In the genomic region with DNA sequence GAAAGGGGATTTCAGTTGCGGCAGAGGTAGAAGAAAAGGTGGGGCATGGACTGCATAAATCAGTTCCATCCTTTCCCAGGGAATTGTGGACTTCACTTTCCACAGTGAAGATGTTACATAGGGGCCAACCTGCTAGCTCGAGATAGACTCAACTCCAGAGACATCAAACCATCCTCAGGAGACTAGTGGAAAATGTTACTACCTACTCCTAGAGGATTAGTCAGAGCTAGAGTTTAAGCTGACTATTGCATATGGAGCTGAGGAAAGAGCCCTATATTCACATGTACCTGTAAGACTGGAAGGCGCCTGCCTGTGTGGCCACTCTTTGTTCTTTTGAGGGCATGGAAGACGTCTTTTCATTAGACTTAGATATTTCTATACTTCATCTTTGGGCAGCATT, we compare ENCODE assay signal across 15 cellular contexts.
DNase-seq lines count a peak whose midpoint lies in the region; ATAC-seq and TF ChIP-seq lines count a peak whose summit lies in the region.
"Had no signal": no experiment of that assay in that cellular context is flagged by ENCODE, and none has a peak within 500 bp of the region (broad histone marks: within the 10 kb centered on the region; RNA-seq: fewer than 3 reads in every experiment).

No MANE protein-coding gene starts in this region.

- no peaks in the 10 kb centered on the region for H3K27me3 Mint-ChIP-seq in CD4-positive, alpha-beta memory T cell
- no peaks in the 10 kb centered on the region for H3K27me3 Mint-ChIP-seq in activated B cell treated with CpG ODN at 0.5 μM for 24 hours
- H3K27me3 Mint-ChIP-seq: dendritic cell treated with granulocyte-macrophage colony-stimulating factor and Interleukin-4, amounts not matched to agents 40 ng/mL and 50 ng/mL, for 4 days had no signal

- H3K79me2 ChIP-seq in smooth muscle cell (ENCODE audit: low read depth) = no peaks in the 10 kb centered on the region

- CTCF ChIA-PET in CD4-positive, alpha-beta memory T cell (lab: Charles Lee; ENCODE audit: partially characterized antibody) = interaction anchor here (0.6 to 9.8 kb wide), 5 partner anchors 14 to 429 kb away, joined by 3 to 152 read pairs (median 3); no protein-coding TSS in a partner anchor
- CTCF ChIA-PET in activated B cell treated with CpG ODN at 0.5 μM for 24 hours (lab: Charles Lee) = interaction anchor here (0.6 to 0.7 kb wide), 2 partner anchors 43 to 429 kb away, joined by 3 to 4 read pairs; no protein-coding TSS in a partner anchor

- H3F3A ChIP-seq in smooth muscle cell (ENCODE audit: low read depth) = peaks cover 10% of the 10 kb centered on the region

- no peaks in the 10 kb centered on the region for H4K20me1 ChIP-seq in smooth muscle cell (ENCODE audit: low read depth)

- no peak for ATAC-seq in activated B cell treated with CpG ODN at 0.5 μM for 24 hours (ENCODE audit: low read depth)
- ATAC-seq in left lung = peak; percentile 4
- no peak for ATAC-seq in GM18517 (IDR thresholded peaks at IDR 0.05; ENCODE audit: unreplicated experiment)

- no peak overlapping the region for H3K4me3 Mint-ChIP-seq in CD4-positive, alpha-beta memory T cell
- no peak overlapping the region for H3K4me3 Mint-ChIP-seq in activated B cell treated with CpG ODN at 0.5 μM for 24 hours
- H3K4me3 Mint-ChIP-seq: dendritic cell treated with granulocyte-macrophage colony-stimulating factor and Interleukin-4, amounts not matched to agents 40 ng/mL and 50 ng/mL, for 4 days had no signal

- peak overlapping the region; percentile 44 to 97 (median 81) for H3K27ac Mint-ChIP-seq in CD4-positive, alpha-beta memory T cell
- H3K27ac Mint-ChIP-seq in activated B cell treated with CpG ODN at 0.5 μM for 24 hours = peak overlapping the region; percentile 30

- H3K4me3 ChIP-seq in CD4-positive, alpha-beta memory T cell (ENCODE audit: low read length in 2 of 2) = no peak overlapping the region
- H3K4me3 ChIP-seq in left lung = no peak overlapping the region
- H3K4me3 ChIP-seq in smooth muscle cell = no peak overlapping the region

- H3K27ac ChIP-seq in CD4-positive, alpha-beta memory T cell (ENCODE audit: low read depth, low read length) = peak overlapping the region; percentile 12
- peak overlapping the region; percentile 37 to 38 for H3K27ac ChIP-seq in left lung
- peak overlapping the region; percentile 60 for H3K27ac ChIP-seq in smooth muscle cell (ENCODE audit: low read depth)

- no peak for DNase-seq in CD4-positive, alpha-beta memory T cell
- DNase-seq in activated B cell treated with CpG ODN at 0.5 μM for 24 hours = no peak
- DNase-seq in left lung = no peak
- no peak for DNase-seq in smooth muscle cell (lab: John Stamatoyannopoulos, UW; ENCODE audit: unreplicated experiment)
- DNase-seq in D341Med (ENCODE audit: low spot score) = no peak
- DNase-seq in mucosa of gallbladder (ENCODE audit: low spot score) = no peak
- DNase-seq in glomerular visceral epithelial cell (ENCODE audit: extremely low spot score) = no peak
- DNase-seq: activated CD4-positive, alpha-beta T cell treated with anti-CD3 and anti-CD28 coated beads for 4 hours; activated gamma-delta T cell treated with Interleukin-2 at 50 U/mL for 16 hours; C1 segment of cervical spinal cord; kidney glomerular epithelial cell; NCI-H1092 treated with DMSO at 0.1 percent for 48 hours; NCI-H345 had no signal

- peaks cover 0 to 3% (median 0%) of the 10 kb centered on the region in 8 donors for H3K9me3 Mint-ChIP-seq in CD4-positive, alpha-beta memory T cell
- no peaks in the 10 kb centered on the region for H3K9me3 Mint-ChIP-seq in activated B cell treated with CpG ODN at 0.5 μM for 24 hours
- H3K9me3 Mint-ChIP-seq: dendritic cell treated with granulocyte-macrophage colony-stimulating factor and Interleukin-4, amounts not matched to agents 40 ng/mL and 50 ng/mL, for 4 days had no signal

- H3K4me1 Mint-ChIP-seq in CD4-positive, alpha-beta memory T cell = peaks cover 42 to 52% (median 47%) of the 10 kb centered on the region in 4 donors
- peaks cover 6% of the 10 kb centered on the region for H3K4me1 Mint-ChIP-seq in activated B cell treated with CpG ODN at 0.5 μM for 24 hours

- H3K36me3 ChIP-seq in CD4-positive, alpha-beta memory T cell (ENCODE audit: insufficient read depth, low read length) = peaks cover 83% of the 10 kb centered on the region
- peaks cover 0 to 100% of the 10 kb centered on the region in 2 donors for H3K36me3 ChIP-seq in left lung
- peaks cover 18% of the 10 kb centered on the region for H3K36me3 ChIP-seq in smooth muscle cell (ENCODE audit: low read depth)

- 80% methylated on average over 4 of the region's 4 CpGs for WGBS in smooth muscle cell (ENCODE audit: low lambda C conversion rate)

- H3K9me3 ChIP-seq in CD4-positive, alpha-beta memory T cell (ENCODE audit: control insufficient read depth in 1 of 2, low read length in 2 of 2) = no peaks in the 10 kb centered on the region
- H3K9me3 ChIP-seq in left lung (no peaks in the 10 kb centered on the region), smooth muscle cell (replicated peaks; ENCODE audit: low read depth) (no peaks in the 10 kb centered on the region)

- H3K9ac ChIP-seq in smooth muscle cell (ENCODE audit: low read depth) = no peak overlapping the region

- peaks cover 70 to 90% of the 10 kb centered on the region in 2 donors for H3K36me3 Mint-ChIP-seq in CD4-positive, alpha-beta memory T cell
- H3K36me3 Mint-ChIP-seq in activated B cell treated with CpG ODN at 0.5 μM for 24 hours (ENCODE audit: low read depth) = peaks cover 97% of the 10 kb centered on the region

- POLR2A ChIA-PET in CD4-positive, alpha-beta memory T cell (lab: Charles Lee; ENCODE audit: partially characterized antibody) = interaction anchor here (1.1 to 2.4 kb wide), 4 partner anchors 23 to 107 kb away, joined by 3 to 12 read pairs (median 6); partner anchors contain the start of gene KLHL25
- POLR2A ChIA-PET in activated B cell treated with CpG ODN at 0.5 μM for 24 hours (lab: Charles Lee) = no interaction called here

- H3K27me3 ChIP-seq in CD4-positive, alpha-beta memory T cell (ENCODE audit: insufficient read depth, low read length) = no peaks in the 10 kb centered on the region
- H3K27me3 ChIP-seq in left lung (no peaks in the 10 kb centered on the region), smooth muscle cell (ENCODE audit: low read depth) (no peaks in the 10 kb centered on the region)

- no peak overlapping the region for H2AFZ ChIP-seq in smooth muscle cell (ENCODE audit: low read depth)

- H3K4me2 ChIP-seq in smooth muscle cell = peak overlapping the region; percentile 56

- TF ChIP-seq CTCF in activated B cell treated with CpG ODN at 0.5 μM for 24 hours (IDR thresholded peaks at IDR 0.05) (no peak), left lung (IDR thresholded peaks at IDR 0.05) (no peak), smooth muscle cell (IDR thresholded peaks at IDR 0.05; ENCODE audit: borderline replicate concordance, insufficient read depth, poor library complexity, severe bottlenecking) (no peak)

- peaks cover 53% of the 10 kb centered on the region for H3K4me1 ChIP-seq in CD4-positive, alpha-beta memory T cell (ENCODE audit: insufficient read depth, low read length)
- peaks cover 5 to 20% of the 10 kb centered on the region in 2 donors for H3K4me1 ChIP-seq in left lung
- peaks cover 3% of the 10 kb centered on the region for H3K4me1 ChIP-seq in smooth muscle cell (ENCODE audit: low read depth)

- intact Hi-C loops in CD4-positive, alpha-beta memory T cell (cut with micrococcal nuclease) = loop anchor here (2.0 kb wide), 1 partner anchor 19 kb away; no protein-coding TSS in a partner anchor
- intact Hi-C loops in activated B cell treated with CpG ODN at 0.5 μM for 24 hours (cut with micrococcal nuclease) (loop anchor here (5.0 kb wide), 1 partner anchor 108 kb away; no protein-coding TSS in a partner anchor), left lung (cut with DNase I) (no loop called here)

Comparison
In these comparisons a context has a peak if more than half of its experiments do, and no peak if none do; other contexts are left out.
1. intact Hi-C loops: an anchor here in CD4-positive, alpha-beta memory T cell (2.0 kb wide) and activated B cell treated with CpG ODN at 0.5 μM for 24 hours (5.0 kb wide); none called in left lung.